In genomic region chr18:67385455-67385854, GRCh38 we compare ENCODE assay signal across 17 cellular contexts.
DNase-seq lines count a peak whose midpoint lies in the region; ATAC-seq and TF ChIP-seq lines count a peak whose summit lies in the region.
"Had no signal": no experiment of that assay in that cellular context is flagged by ENCODE, and none has a peak within 500 bp of the region (broad histone marks: within the 10 kb centered on the region; RNA-seq: fewer than 3 reads in every experiment).

No MANE protein-coding gene starts in this region.

- H3K4me3 ChIP-seq in fibroblast of mammary gland (ENCODE audit: control insufficient read depth, low read depth, low read length) = no peak overlapping the region
- H3K4me3 ChIP-seq: esophagus muscularis mucosa, HAP-1, neural progenitor cell had no signal

- no peak for ATAC-seq in HG02852 (IDR thresholded peaks at IDR 0.05; ENCODE audit: unreplicated experiment)
- ATAC-seq: stimulated activated naive CD8-positive, alpha-beta T cell treated with anti-CD3 and anti-CD28 coated beads, Interleukin-15, amount 100 ng/mL, for 72 hours had no signal

- DNase-seq in NCI-H510A treated with DMSO at 0.1 percent for 48 hours (lab: John Stamatoyannopoulos, UW) (peak; percentile 41), NCI-H510A (lab: John Stamatoyannopoulos, UW) (no peak), RPMI7951 (ENCODE audit: low read depth) (peak; percentile 80), fibroblast of mammary gland (ENCODE audit: low read depth) (peak; percentile 27), pulmonary artery endothelial cell (ENCODE audit: low read depth, low spot score) (peak; percentile 33), kidney tubule cell (ENCODE audit: low spot score) (no peak), GF-D8 (lab: John Stamatoyannopoulos, UW) (no peak)
- DNase-seq: activated effector memory CD4-positive, alpha-beta T cell treated with Interleukin-2 at 50 U/mL for 16 hours; anterior cingulate cortex; DND-41; NCI-H1436 treated with DMSO at 0.1 percent for 48 hours; NCI-H345; stimulated activated naive CD8-positive, alpha-beta T cell treated with anti-CD3 and anti-CD28 coated beads, Interleukin-15, amount 100 ng/mL, for 72 hours had no signal

- TF ChIP-seq CTCF in fibroblast of mammary gland (conservative IDR thresholded peaks at IDR 0.05; ENCODE audit: control insufficient read depth, insufficient read depth, low read depth, low read length) = no peak

Comparison
In these comparisons a context has a peak if more than half of its experiments do, and no peak if none do; other contexts are left out.
1. DNase-seq: peak in NCI-H510A treated with DMSO at 0.1 percent for 48 hours (single experiment), RPMI7951 (single experiment), fibroblast of mammary gland (single experiment) and pulmonary artery endothelial cell (single experiment); none in NCI-H510A (single experiment), kidney tubule cell (single experiment) and GF-D8 (single experiment).